Comparison of ENCODE assay signal across 26 cellular contexts in the genomic region with DNA sequence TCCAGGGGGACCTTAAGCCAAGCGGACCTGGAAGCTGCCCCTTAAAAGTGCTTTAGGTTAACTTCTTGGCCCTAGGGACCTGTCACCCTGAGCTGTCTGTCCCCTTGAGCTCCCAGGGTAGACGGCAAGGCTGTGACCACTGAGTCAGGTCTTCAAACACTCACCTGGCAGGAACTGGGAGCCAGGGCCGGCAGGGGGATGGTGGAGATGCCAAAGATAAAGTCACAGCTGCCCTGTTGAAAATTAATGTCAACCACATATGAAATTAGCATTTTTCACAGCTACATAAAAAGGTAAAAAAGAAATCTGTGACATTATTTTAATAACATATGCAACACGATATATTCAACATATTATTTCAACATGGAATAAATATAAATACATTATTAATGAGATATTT.
"Had no signal": no experiment of that assay in that cellular context is flagged by ENCODE, and none has a peak within 500 bp of the region (broad histone marks: within the 10 kb centered on the region; RNA-seq: fewer than 3 reads in every experiment).

No MANE protein-coding gene starts in this region.

- H3K27ac ChIP-seq: neural progenitor cell, neutrophil, pancreas, psoas muscle, skin epidermis, spleen, suprapubic skin, testis, tibial artery, transverse colon, upper lobe of left lung, vagina had no signal

- H3K27me3 Mint-ChIP-seq: naive B cell; natural killer cell treated with Interleukin-12 subunit alpha and Interleukin-12 subunit beta and Interleukin-15 and Interleukin-18, amount 100 ng/mL, for 72 hours; progenitor cell of endocrine pancreas; stimulated activated memory B cell treated with anti-CD40 and anti-IgM and Interleukin-4, amounts not matched to agents 10 μg/mL and 1 μg/mL and 100 μg/mL, for 72 hours; stimulated activated naive CD8-positive, alpha-beta T cell treated with anti-CD3 and anti-CD28 coated beads, Interleukin-15, amount 100 ng/mL, for 72 hours had no signal

- H3K9me3 ChIP-seq: neutrophil, pancreas, psoas muscle, suprapubic skin, testis, tibial artery, transverse colon, upper lobe of left lung, vagina had no signal

- H3K9ac ChIP-seq: neural progenitor cell had no signal

- H3K4me1 ChIP-seq: pancreas, psoas muscle, spleen, suprapubic skin, testis, transverse colon, upper lobe of left lung had no signal

- H3K27ac Mint-ChIP-seq: naive thymus-derived CD8-positive, alpha-beta T cell; natural killer cell treated with Interleukin-12 subunit alpha and Interleukin-12 subunit beta and Interleukin-15 and Interleukin-18, amount 100 ng/mL, for 72 hours; neural progenitor cell; stimulated activated memory B cell treated with anti-CD40 and anti-IgM and Interleukin-4, amounts not matched to agents 10 μg/mL and 1 μg/mL and 100 μg/mL, for 72 hours; stimulated activated naive CD8-positive, alpha-beta T cell treated with anti-CD3 and anti-CD28 coated beads, Interleukin-15, amount 100 ng/mL, for 72 hours had no signal

- H3K36me3 Mint-ChIP-seq: naive B cell; naive thymus-derived CD8-positive, alpha-beta T cell; natural killer cell treated with Interleukin-12 subunit alpha and Interleukin-12 subunit beta and Interleukin-15 and Interleukin-18, amount 100 ng/mL, for 72 hours; neural progenitor cell; stimulated activated memory B cell treated with anti-CD40 and anti-IgM and Interleukin-4, amounts not matched to agents 10 μg/mL and 1 μg/mL and 100 μg/mL, for 72 hours had no signal

- H3K4me3 ChIP-seq: neural progenitor cell, pancreas, psoas muscle, skin epidermis, smooth muscle cell, spleen, suprapubic skin, testis, tibial artery, transverse colon, upper lobe of left lung, vagina had no signal

- H3K4me3 Mint-ChIP-seq: naive B cell; naive thymus-derived CD8-positive, alpha-beta T cell; natural killer cell treated with Interleukin-12 subunit alpha and Interleukin-12 subunit beta and Interleukin-15 and Interleukin-18, amount 100 ng/mL, for 72 hours; neural progenitor cell; stimulated activated memory B cell treated with anti-CD40 and anti-IgM and Interleukin-4, amounts not matched to agents 10 μg/mL and 1 μg/mL and 100 μg/mL, for 72 hours; stimulated activated naive CD8-positive, alpha-beta T cell treated with anti-CD3 and anti-CD28 coated beads, Interleukin-15, amount 100 ng/mL, for 72 hours had no signal

- H3K27me3 ChIP-seq: neural progenitor cell, neutrophil, pancreas, spleen, testis, tibial artery, transverse colon, upper lobe of left lung, vagina had no signal

- DNase-seq: naive B cell; naive thymus-derived CD8-positive, alpha-beta T cell; pancreas; psoas muscle; spleen; stimulated activated CD4-positive, alpha-beta T cell treated with anti-CD3 and anti-CD28 coated beads, Interleukin-12 subunit alpha, Interleukin-12 subunit beta, amount 100 ng/mL, for 4 hours; stimulated activated CD4-positive, alpha-beta T cell treated with anti-CD3 and anti-CD28 coated beads, Interleukin-1b, Interleukin-23, amount 100 ng/mL, for 48 hours; stimulated activated CD4-positive, alpha-beta T cell treated with anti-CD3 and anti-CD28 coated beads, Interleukin-4, amount 100 ng/mL, for 1 hour; stimulated activated CD4-positive, alpha-beta T cell treated with anti-CD3 and anti-CD28 coated beads, Interleukin-4, amount 100 ng/mL, for 4 hours; stimulated activated CD8-positive, alpha-beta memory T cell treated with anti-CD3 and anti-CD28 coated beads, Interleukin-4, amount 100 ng/mL, for 48 hours; stimulated activated naive CD4-positive, alpha-beta T cell; stimulated activated naive CD8-positive, alpha-beta T cell treated with anti-CD3 and anti-CD28 coated beads, Interleukin-15, amount 100 ng/mL, for 72 hours; stimulated activated naive CD8-positive, alpha-beta T cell treated with anti-CD3 and anti-CD28 coated beads, Interleukin-15, Interleukin-2, amounts not matched to agents 100 U/mL and 50 U/mL, for 24 hours; testis; transverse colon; upper lobe of left lung had no signal

- H3K4me2 ChIP-seq: neural progenitor cell, smooth muscle cell had no signal

- H3K9me3 Mint-ChIP-seq: stimulated activated naive CD8-positive, alpha-beta T cell treated with anti-CD3 and anti-CD28 coated beads, Interleukin-15, amount 100 ng/mL, for 72 hours had no signal

- ATAC-seq: naive thymus-derived CD8-positive, alpha-beta T cell; natural killer cell treated with Interleukin-12 subunit alpha and Interleukin-12 subunit beta and Interleukin-15 and Interleukin-18, amount 100 ng/mL, for 72 hours; stimulated activated memory B cell treated with anti-CD40 and anti-IgM and Interleukin-4, amounts not matched to agents 10 μg/mL and 1 μg/mL and 100 μg/mL, for 72 hours; stimulated activated naive CD8-positive, alpha-beta T cell treated with anti-CD3 and anti-CD28 coated beads, Interleukin-15, amount 100 ng/mL, for 72 hours; stimulated activated naive CD8-positive, alpha-beta T cell treated with anti-CD3 and anti-CD28 coated beads, Interleukin-15, Interleukin-2, amounts not matched to agents 100 U/mL and 50 U/mL, for 24 hours had no signal

- H3K36me3 ChIP-seq: neural progenitor cell, neutrophil, pancreas, spleen, suprapubic skin, tibial artery, transverse colon, upper lobe of left lung, vagina had no signal

- H3K4me1 Mint-ChIP-seq: naive B cell; naive thymus-derived CD8-positive, alpha-beta T cell; stimulated activated memory B cell treated with anti-CD40 and anti-IgM and Interleukin-4, amounts not matched to agents 10 μg/mL and 1 μg/mL and 100 μg/mL, for 72 hours; stimulated activated naive CD8-positive, alpha-beta T cell treated with anti-CD3 and anti-CD28 coated beads, Interleukin-15, amount 100 ng/mL, for 72 hours had no signal
